7 cellular contexts compared by ENCODE assay signal in genomic region chr16:691242-691641, GRCh38. TPM values are rescaled to one million over a fixed set of nuclear protein-coding genes. Genes with fewer than 3 reads are reported as not detected.
DNase-seq lines count a peak whose midpoint lies in the region; ATAC-seq, FAIRE-seq and TF ChIP-seq lines count a peak whose summit lies in the region.
"Not testable (repeated sequence)": the region's sequence is repeated elsewhere in the genome, so short reads cannot be mapped to it uniquely, and the experiment has no call there.

No MANE protein-coding gene starts in this region.

- not testable (repeated sequence) for FAIRE-seq in HepG2 (lab: Jason Lieb, UNC)

- TF ChIP-seq POLR2A in HepG2 (IDR thresholded peaks at IDR 0.05; ENCODE audit: insufficient read depth in 1 of 2, low read depth in 2 of 2, low read length in 2 of 2) = not testable (repeated sequence)

- TF ChIP-seq RAD21 in HepG2 (CRISPR knock-in tag; IDR thresholded peaks at IDR 0.05) = not testable (repeated sequence)

- in situ Hi-C loops in HepG2 (cut with HindIII; ENCODE audit: extremely low pct_ligation_motif_present, low pct_unique_long_range_greater_than_20kb) = not testable (repeated sequence)

- not testable (repeated sequence) for H3K79me2 ChIP-seq in HepG2 (ENCODE audit: insufficient read depth, low read length)
- H3K79me2 ChIP-seq in neural progenitor cell (ENCODE audit: low read depth) = peaks cover 10% of the 10 kb centered on the region

- not testable (repeated sequence) for TF ChIP-seq EP300 in HepG2 (IDR thresholded peaks at IDR 0.05; ENCODE audit: low read depth in 2 of 2, low read length in 2 of 2); HepG2 (CRISPR knock-in tag; IDR thresholded peaks at IDR 0.05; ENCODE audit: borderline replicate concordance)

- H3K27me3 Mint-ChIP-seq in CD8-positive, alpha-beta memory T cell; activated CD4-positive, alpha-beta memory T cell treated with anti-CD3 and anti-CD28 coated beads, Interleukin-2, amount 10 ng/mL, durations not matched to agents 7 days and 5 days: not testable (repeated sequence)
- peaks cover 37% of the 10 kb centered on the region for H3K27me3 Mint-ChIP-seq in activated naive CD4-positive, alpha-beta T cell treated with anti-CD3 and anti-CD28 coated beads, Interleukin-2, amount 10 ng/mL, durations not matched to agents 7 days and 5 days
- H3K27me3 Mint-ChIP-seq in chondrocyte (ENCODE audit: low read depth) (peaks cover 20% of the 10 kb centered on the region), neural progenitor cell (ENCODE audit: insufficient read depth, low read depth) (peaks cover 32% of the 10 kb centered on the region)

- not testable (repeated sequence) for H4K20me1 ChIP-seq in HepG2 (ENCODE audit: insufficient read depth, low read length)
- H4K20me1 ChIP-seq in neural progenitor cell (ENCODE audit: low read depth) = peaks cover 13% of the 10 kb centered on the region

- intact Hi-C loops in HepG2 (cut with micrococcal nuclease; ENCODE audit: unreplicated experiment) = not testable (repeated sequence)

- H3K27ac Mint-ChIP-seq in CD8-positive, alpha-beta memory T cell = peak overlapping the region in 4 of 8 donors; percentile 79 to 95 (median 88)
- not testable (repeated sequence) for H3K27ac Mint-ChIP-seq in activated CD4-positive, alpha-beta memory T cell treated with anti-CD3 and anti-CD28 coated beads, Interleukin-2, amount 10 ng/mL, durations not matched to agents 7 days and 5 days; chondrocyte (ENCODE audit: unreplicated experiment); neural progenitor cell
- peak overlapping the region; percentile 88 for H3K27ac Mint-ChIP-seq in activated naive CD4-positive, alpha-beta T cell treated with anti-CD3 and anti-CD28 coated beads, Interleukin-2, amount 10 ng/mL, durations not matched to agents 7 days and 5 days

- H3K27me3 ChIP-seq in CD8-positive, alpha-beta memory T cell (ENCODE audit: insufficient read depth, low read length, poor library complexity, severe bottlenecking) = not testable (repeated sequence)
- H3K27me3 ChIP-seq in HepG2 (ENCODE audit: control insufficient read depth in 1 of 2, insufficient read depth in 2 of 2, low read length in 2 of 2) (peaks cover 7 to 29% of the 10 kb centered on the region in 2 experiments), neural progenitor cell (peaks cover 58% of the 10 kb centered on the region)

- peaks cover 0 to 11% (median 0%) of the 10 kb centered on the region in 3 donors for H3K36me3 Mint-ChIP-seq in CD8-positive, alpha-beta memory T cell
- peaks cover 11% of the 10 kb centered on the region for H3K36me3 Mint-ChIP-seq in activated CD4-positive, alpha-beta memory T cell treated with anti-CD3 and anti-CD28 coated beads, Interleukin-2, amount 10 ng/mL, durations not matched to agents 7 days and 5 days (ENCODE audit: low read depth)
- H3K36me3 Mint-ChIP-seq in activated naive CD4-positive, alpha-beta T cell treated with anti-CD3 and anti-CD28 coated beads, Interleukin-2, amount 10 ng/mL, durations not matched to agents 7 days and 5 days; chondrocyte (ENCODE audit: low read depth); neural progenitor cell: not testable (repeated sequence)

- not testable (repeated sequence) for H2AFZ ChIP-seq in HepG2 (ENCODE audit: low read length); neural progenitor cell (replicated peaks)

- not testable (repeated sequence) for H3K27ac ChIP-seq in CD8-positive, alpha-beta memory T cell (ENCODE audit: low read depth, low read length); HepG2 (ENCODE audit: extremely low read length, insufficient read depth, low read length); neural progenitor cell
- H3K27ac ChIP-seq in RWPE1 = peak overlapping the region; percentile 84; the same call in 1 of the 2 replicates

- H3K4me1 Mint-ChIP-seq in CD8-positive, alpha-beta memory T cell = peaks cover 26 to 45% (median 28%) of the 10 kb centered on the region in 3 donors
- peaks cover 41% of the 10 kb centered on the region for H3K4me1 Mint-ChIP-seq in activated CD4-positive, alpha-beta memory T cell treated with anti-CD3 and anti-CD28 coated beads, Interleukin-2, amount 10 ng/mL, durations not matched to agents 7 days and 5 days
- H3K4me1 Mint-ChIP-seq in activated naive CD4-positive, alpha-beta T cell treated with anti-CD3 and anti-CD28 coated beads, Interleukin-2, amount 10 ng/mL, durations not matched to agents 7 days and 5 days = peaks cover 36% of the 10 kb centered on the region
- H3K4me1 Mint-ChIP-seq in chondrocyte (ENCODE audit: low read depth) (peaks cover 19% of the 10 kb centered on the region), neural progenitor cell (peaks cover 16% of the 10 kb centered on the region)

- H3K4me2 ChIP-seq in HepG2 (ENCODE audit: low read depth, low read length); neural progenitor cell: not testable (repeated sequence)

- peak overlapping the region in 6 of 7 donors; percentile 57 to 96 (median 88) for H3K4me3 Mint-ChIP-seq in CD8-positive, alpha-beta memory T cell
- H3K4me3 Mint-ChIP-seq in activated CD4-positive, alpha-beta memory T cell treated with anti-CD3 and anti-CD28 coated beads, Interleukin-2, amount 10 ng/mL, durations not matched to agents 7 days and 5 days = peak overlapping the region; percentile 55
- peak overlapping the region; percentile 86 for H3K4me3 Mint-ChIP-seq in activated naive CD4-positive, alpha-beta T cell treated with anti-CD3 and anti-CD28 coated beads, Interleukin-2, amount 10 ng/mL, durations not matched to agents 7 days and 5 days
- H3K4me3 Mint-ChIP-seq in chondrocyte (ENCODE audit: unreplicated experiment) = peak overlapping the region; percentile 87
- peak overlapping the region; percentile 94 for H3K4me3 Mint-ChIP-seq in neural progenitor cell

- H3K9me3 ChIP-seq in CD8-positive, alpha-beta memory T cell (ENCODE audit: low read length); HepG2 (ENCODE audit: low read length); neural progenitor cell (ENCODE audit: low read depth): not testable (repeated sequence)

- WGBS in HepG2 (ENCODE audit: low lambda C conversion rate) = 88% methylated on average over 16 of the region's 16 CpGs

- not testable (repeated sequence) for DNase-seq in CD8-positive, alpha-beta memory T cell; RWPE1 (ENCODE audit: low spot score); activated CD4-positive, alpha-beta memory T cell treated with anti-CD3 and anti-CD28 coated beads, Interleukin-2, amount 10 ng/mL, durations not matched to agents 7 days and 5 days; activated naive CD4-positive, alpha-beta T cell treated with anti-CD3 and anti-CD28 coated beads, Interleukin-2, amount 10 ng/mL, durations not matched to agents 7 days and 5 days; chondrocyte (ENCODE audit: low spot score); HepG2 (ENCODE audit: low spot score); neural progenitor cell (ENCODE audit: low spot score)

- H3K36me3 ChIP-seq in CD8-positive, alpha-beta memory T cell (ENCODE audit: insufficient read depth, low read length); HepG2 (replicated peaks in 1 of 2; ENCODE audit: control insufficient read depth in 1 of 2, insufficient read depth in 2 of 2, low read length in 2 of 2); neural progenitor cell: not testable (repeated sequence)

- TF ChIP-seq CTCF in RWPE1 (conservative IDR thresholded peaks at IDR 0.05; ENCODE audit: low read depth); chondrocyte (IDR thresholded peaks at IDR 0.05); HepG2 (CRISPR knock-in tag; IDR thresholded peaks at IDR 0.05); neural progenitor cell (IDR thresholded peaks at IDR 0.05): not testable (repeated sequence)

- not testable (repeated sequence) for ATAC-seq in HepG2

- H3F3A ChIP-seq in neural progenitor cell (ENCODE audit: low read depth) = peaks cover 32% of the 10 kb centered on the region

- BruUV-seq in HepG2 (replicated peaks; lab: Mats Ljungman, UMichigan) = not testable (repeated sequence)

- POLR2A ChIA-PET in CD8-positive, alpha-beta memory T cell (lab: Charles Lee) = interaction anchor here (2.0 kb wide), 1 partner anchor 30 kb away, joined by 12 read pairs; the partner anchor contains the start of gene ANTKMT
- POLR2A ChIA-PET in RWPE1 (lab: Yijun Ruan, JAX; ENCODE audit: low non-redundant PET); HepG2 (lab: Yijun Ruan, JAX): not testable (repeated sequence)
- POLR2A ChIA-PET in activated CD4-positive, alpha-beta memory T cell treated with anti-CD3 and anti-CD28 coated beads, Interleukin-2, amount 10 ng/mL, durations not matched to agents 7 days and 5 days (lab: Charles Lee) = interaction anchor here (1.1 to 3.3 kb wide), 4 partner anchors 11 to 41 kb away, joined by 3 to 35 read pairs (median 13); partner anchors contain the start of genes CCDC78, RHBDL1, STUB1 and WDR90

- not testable (repeated sequence) for H3K9ac ChIP-seq in HepG2 (ENCODE audit: insufficient read depth, low read depth, low read length); neural progenitor cell

- H3K9me3 Mint-ChIP-seq in CD8-positive, alpha-beta memory T cell; activated CD4-positive, alpha-beta memory T cell treated with anti-CD3 and anti-CD28 coated beads, Interleukin-2, amount 10 ng/mL, durations not matched to agents 7 days and 5 days; activated naive CD4-positive, alpha-beta T cell treated with anti-CD3 and anti-CD28 coated beads, Interleukin-2, amount 10 ng/mL, durations not matched to agents 7 days and 5 days; chondrocyte (ENCODE audit: low read depth); neural progenitor cell: not testable (repeated sequence)

- H3K4me1 ChIP-seq in CD8-positive, alpha-beta memory T cell (ENCODE audit: insufficient read depth, low read length) = peaks cover 26% of the 10 kb centered on the region
- peaks cover 26% of the 10 kb centered on the region for H3K4me1 ChIP-seq in HepG2 (ENCODE audit: insufficient read depth, low read length)
- not testable (repeated sequence) for H3K4me1 ChIP-seq in neural progenitor cell

- CTCF ChIA-PET in CD8-positive, alpha-beta memory T cell (lab: Charles Lee); activated CD4-positive, alpha-beta memory T cell treated with anti-CD3 and anti-CD28 coated beads, Interleukin-2, amount 10 ng/mL, durations not matched to agents 7 days and 5 days (lab: Charles Lee); activated naive CD4-positive, alpha-beta T cell treated with anti-CD3 and anti-CD28 coated beads, Interleukin-2, amount 10 ng/mL, durations not matched to agents 7 days and 5 days (lab: Charles Lee); HepG2 (lab: Yijun Ruan, JAX; ENCODE audit: low intra/inter-chr PET ratio, low total read pairs): not testable (repeated sequence)
- CTCF ChIA-PET in RWPE1 (lab: Yijun Ruan, JAX) = interaction anchor here (0.7 kb wide), 1 partner anchor 20 kb away, joined by 3 read pairs; no protein-coding TSS in a partner anchor

- H3K4me3 ChIP-seq in CD8-positive, alpha-beta memory T cell (ENCODE audit: low read length); HepG2 (replicated peaks in 1 of 3; ENCODE audit: insufficient read depth in 1 of 3, low read depth in 2 of 3, low read length in 3 of 3); neural progenitor cell: not testable (repeated sequence)

RNA-seq across cellular contexts. Expression of gene WDR24, which starts 1.0 kb away (rescaled TPM):
- total RNA-seq in CD8-positive, alpha-beta memory T cell = 10 to 100 TPM; 23.9 to 25.2 TPM
- polyA plus RNA-seq in CD8-positive, alpha-beta memory T cell = 15.4 TPM
- 10 to 100 TPM; 18.1 to 18.7 TPM for total RNA-seq in activated CD4-positive, alpha-beta memory T cell treated with anti-CD3 and anti-CD28 coated beads, Interleukin-2, amount 10 ng/mL, durations not matched to agents 7 days and 5 days
- total RNA-seq in chondrocyte (12.6 to 17.7 TPM (median 13.7 TPM) in 3 replicates), HepG2 (2016; rRNA removed; fragmentation: Illumina TruSeq; extraction: Trizol) (1.4 and 3.8 TPM in 2 replicates), neural progenitor cell (ENCODE audit: low replicate concordance) (3.5 and 12.5 TPM in 2 replicates)
- 0.35 and 0.40 TPM in 2 replicates for total RNA-seq in HepG2 (2016; cell fraction: cytosol; rRNA removed; fragmentation: Illumina TruSeq; extraction: Trizol; ENCODE audit: low read depth)
- total RNA-seq in HepG2 (2016; cell fraction: insoluble cytoplasmic fraction; rRNA removed; fragmentation: Illumina TruSeq; extraction: Trizol) = 1.2 and 4.3 TPM in 2 replicates
- total RNA-seq in HepG2 (2016; cell fraction: membrane; rRNA removed; fragmentation: Illumina TruSeq; extraction: Trizol) = 0.83 and 1.7 TPM in 2 replicates
- total RNA-seq in HepG2 (2016; cell fraction: nucleus; rRNA removed; fragmentation: Illumina TruSeq; extraction: Trizol) = 6.4 and 7.9 TPM in 2 replicates
- 4.5 and 8.3 TPM in 2 replicates for polyA plus RNA-seq in HepG2 (2011; rRNA removed)
- polyA plus RNA-seq in HepG2 (2011; cell fraction: cytosol; rRNA removed) = 1.3 and 1.9 TPM in 2 replicates
- polyA plus RNA-seq in HepG2 (2011; cell fraction: nucleus; rRNA removed) = 117 and 130 TPM in 2 replicates
- polyA plus RNA-seq in HepG2 (2012) = 4.1 and 6.2 TPM in 2 replicates
- 0.34 and 0.43 TPM in 2 replicates for polyA plus RNA-seq in HepG2 (2016; cell fraction: cytosol; fragmentation: Illumina TruSeq; extraction: Trizol; ENCODE audit: low read depth)
- polyA plus RNA-seq in HepG2 (2016; cell fraction: insoluble cytoplasmic fraction; fragmentation: Illumina TruSeq; extraction: Trizol; ENCODE audit: low read depth) = 0.93 and 2.0 TPM in 2 replicates
- 0.53 and 0.66 TPM in 2 replicates for polyA plus RNA-seq in HepG2 (2016; cell fraction: membrane; fragmentation: Illumina TruSeq; extraction: Trizol; ENCODE audit: low read depth)
- polyA plus RNA-seq in HepG2 (2016; cell fraction: nucleus; fragmentation: Illumina TruSeq; extraction: Trizol; ENCODE audit: insufficient read depth, low read depth) = 17.5 and 18.7 TPM in 2 replicates
- polyA minus RNA-seq in HepG2 (2011; rRNA and poly(A)+ RNA removed; ENCODE audit: low replicate concordance) = 9.5 and 10.1 TPM in 2 replicates
- polyA minus RNA-seq in HepG2 (2011; cell fraction: cytosol; rRNA and poly(A)+ RNA removed) = 1.4 and 1.5 TPM in 2 replicates
- polyA minus RNA-seq in HepG2 (2011; cell fraction: nucleus; rRNA and poly(A)+ RNA removed) = 13.9 and 15.6 TPM in 2 replicates

RNA-seq across cellular contexts. Expression of gene JMJD8, which starts 7.1 kb away (rescaled TPM):
- total RNA-seq in CD8-positive, alpha-beta memory T cell = 10 to 100 TPM; 53.0 to 55.9 TPM
- 56.6 TPM for polyA plus RNA-seq in CD8-positive, alpha-beta memory T cell
- total RNA-seq in activated CD4-positive, alpha-beta memory T cell treated with anti-CD3 and anti-CD28 coated beads, Interleukin-2, amount 10 ng/mL, durations not matched to agents 7 days and 5 days = 10 to 100 TPM; 27.1 to 27.2 TPM
- total RNA-seq in chondrocyte (38.8 to 56.5 TPM (median 39.2 TPM) in 3 replicates), HepG2 (2016; rRNA removed; fragmentation: Illumina TruSeq; extraction: Trizol) (0.55 and 2.6 TPM in 2 replicates), neural progenitor cell (ENCODE audit: low replicate concordance) (32.1 and 54.8 TPM in 2 replicates)
- 0.40 and 0.88 TPM in 2 replicates for total RNA-seq in HepG2 (2016; cell fraction: cytosol; rRNA removed; fragmentation: Illumina TruSeq; extraction: Trizol; ENCODE audit: low read depth)
- 0.77 and 3.8 TPM in 2 replicates for total RNA-seq in HepG2 (2016; cell fraction: insoluble cytoplasmic fraction; rRNA removed; fragmentation: Illumina TruSeq; extraction: Trizol)
- 1.2 and 1.4 TPM in 2 replicates for total RNA-seq in HepG2 (2016; cell fraction: membrane; rRNA removed; fragmentation: Illumina TruSeq; extraction: Trizol)
- total RNA-seq in HepG2 (2016; cell fraction: nucleus; rRNA removed; fragmentation: Illumina TruSeq; extraction: Trizol) = 5.1 and 7.1 TPM in 2 replicates
- 11.8 and 17.3 TPM in 2 replicates for polyA plus RNA-seq in HepG2 (2011; rRNA removed)
- polyA plus RNA-seq in HepG2 (2011; cell fraction: cytosol; rRNA removed) = 4.0 and 8.1 TPM in 2 replicates
- 157 and 173 TPM in 2 replicates for polyA plus RNA-seq in HepG2 (2011; cell fraction: nucleus; rRNA removed)
- polyA plus RNA-seq in HepG2 (2012) = 6.9 and 9.3 TPM in 2 replicates
- polyA plus RNA-seq in HepG2 (2016; cell fraction: cytosol; fragmentation: Illumina TruSeq; extraction: Trizol; ENCODE audit: low read depth) = 0.87 and 1.2 TPM in 2 replicates
- polyA plus RNA-seq in HepG2 (2016; cell fraction: insoluble cytoplasmic fraction; fragmentation: Illumina TruSeq; extraction: Trizol; ENCODE audit: low read depth) = 1.8 and 2.0 TPM in 2 replicates
- polyA plus RNA-seq in HepG2 (2016; cell fraction: membrane; fragmentation: Illumina TruSeq; extraction: Trizol; ENCODE audit: low read depth) = 1.7 TPM in 2 replicates
- 33.6 and 33.9 TPM in 2 replicates for polyA plus RNA-seq in HepG2 (2016; cell fraction: nucleus; fragmentation: Illumina TruSeq; extraction: Trizol; ENCODE audit: insufficient read depth, low read depth)
- polyA minus RNA-seq in HepG2 (2011; rRNA and poly(A)+ RNA removed; ENCODE audit: low replicate concordance) = 2.1 and 48.1 TPM in 2 replicates
- 1.9 and 3.5 TPM in 2 replicates for polyA minus RNA-seq in HepG2 (2011; cell fraction: cytosol; rRNA and poly(A)+ RNA removed)
- 6.3 and 7.6 TPM in 2 replicates for polyA minus RNA-seq in HepG2 (2011; cell fraction: nucleus; rRNA and poly(A)+ RNA removed)

RNA-seq across cellular contexts. Expression of gene STUB1, which starts 11.0 kb away (rescaled TPM):
- 100 to 1,000 TPM; 111 to 124 TPM for total RNA-seq in CD8-positive, alpha-beta memory T cell
- polyA plus RNA-seq in CD8-positive, alpha-beta memory T cell = 161 TPM
- 10 to 100 TPM; 63.9 to 78.3 TPM for total RNA-seq in activated CD4-positive, alpha-beta memory T cell treated with anti-CD3 and anti-CD28 coated beads, Interleukin-2, amount 10 ng/mL, durations not matched to agents 7 days and 5 days
- total RNA-seq in chondrocyte (89.7 to 139 TPM (median 96.1 TPM) in 3 replicates), HepG2 (2016; rRNA removed; fragmentation: Illumina TruSeq; extraction: Trizol) (78.2 and 79.9 TPM in 2 replicates), neural progenitor cell (ENCODE audit: low replicate concordance) (27.0 and 79.5 TPM in 2 replicates)
- 125 and 168 TPM in 2 replicates for total RNA-seq in HepG2 (2016; cell fraction: cytosol; rRNA removed; fragmentation: Illumina TruSeq; extraction: Trizol; ENCODE audit: low read depth)
- 64.5 and 82.1 TPM in 2 replicates for total RNA-seq in HepG2 (2016; cell fraction: insoluble cytoplasmic fraction; rRNA removed; fragmentation: Illumina TruSeq; extraction: Trizol)
- 131 and 166 TPM in 2 replicates for total RNA-seq in HepG2 (2016; cell fraction: membrane; rRNA removed; fragmentation: Illumina TruSeq; extraction: Trizol)
- 43.4 and 46.1 TPM in 2 replicates for total RNA-seq in HepG2 (2016; cell fraction: nucleus; rRNA removed; fragmentation: Illumina TruSeq; extraction: Trizol)
- polyA plus RNA-seq in HepG2 (2011; rRNA removed) = 52.9 and 59.6 TPM in 2 replicates
- 46.6 and 58.6 TPM in 2 replicates for polyA plus RNA-seq in HepG2 (2011; cell fraction: cytosol; rRNA removed)
- 79.7 and 81.3 TPM in 2 replicates for polyA plus RNA-seq in HepG2 (2011; cell fraction: nucleus; rRNA removed)
- polyA plus RNA-seq in HepG2 (2012) = 27.7 and 37.3 TPM in 2 replicates
- 114 and 130 TPM in 2 replicates for polyA plus RNA-seq in HepG2 (2016; cell fraction: cytosol; fragmentation: Illumina TruSeq; extraction: Trizol; ENCODE audit: low read depth)
- 75.6 and 85.1 TPM in 2 replicates for polyA plus RNA-seq in HepG2 (2016; cell fraction: insoluble cytoplasmic fraction; fragmentation: Illumina TruSeq; extraction: Trizol; ENCODE audit: low read depth)
- polyA plus RNA-seq in HepG2 (2016; cell fraction: membrane; fragmentation: Illumina TruSeq; extraction: Trizol; ENCODE audit: low read depth) = 124 and 138 TPM in 2 replicates
- polyA plus RNA-seq in HepG2 (2016; cell fraction: nucleus; fragmentation: Illumina TruSeq; extraction: Trizol; ENCODE audit: insufficient read depth, low read depth) = 73.2 and 92.9 TPM in 2 replicates
- polyA minus RNA-seq in HepG2 (2011; rRNA and poly(A)+ RNA removed; ENCODE audit: low replicate concordance) = 32.3 and 38.9 TPM in 2 replicates
- 6.7 and 10.7 TPM in 2 replicates for polyA minus RNA-seq in HepG2 (2011; cell fraction: cytosol; rRNA and poly(A)+ RNA removed)
- polyA minus RNA-seq in HepG2 (2011; cell fraction: nucleus; rRNA and poly(A)+ RNA removed) = 18.6 and 20.1 TPM in 2 replicates

RNA-seq across cellular contexts. Expression of gene FBXL16, which starts 14.4 kb away (rescaled TPM):
- 10 to 100 TPM in 1 of 2 experiments, 1 to 10 TPM in 1; 7.6 to 11.1 TPM for total RNA-seq in CD8-positive, alpha-beta memory T cell
- polyA plus RNA-seq in CD8-positive, alpha-beta memory T cell = 16.9 TPM
- total RNA-seq in activated CD4-positive, alpha-beta memory T cell treated with anti-CD3 and anti-CD28 coated beads, Interleukin-2, amount 10 ng/mL, durations not matched to agents 7 days and 5 days = 10 to 100 TPM; 30.9 to 34.6 TPM
- total RNA-seq in chondrocyte = 0.53 to 0.87 TPM (median 0.82 TPM) in 3 replicates
- 0.20 and 0.22 TPM in 2 replicates for total RNA-seq in HepG2 (2016; rRNA removed; fragmentation: Illumina TruSeq; extraction: Trizol)
- total RNA-seq in HepG2 (2016; cell fraction: cytosol; rRNA removed; fragmentation: Illumina TruSeq; extraction: Trizol; ENCODE audit: low read depth) = 0.10 TPM in 1 of 2 replicates, not detected in the other
- 0.19 TPM in 1 of 2 replicates, not detected in the other for total RNA-seq in HepG2 (2016; cell fraction: insoluble cytoplasmic fraction; rRNA removed; fragmentation: Illumina TruSeq; extraction: Trizol)
- total RNA-seq in HepG2 (2016; cell fraction: membrane; rRNA removed; fragmentation: Illumina TruSeq; extraction: Trizol) = 0.10 and 0.22 TPM in 2 replicates
- 0.19 TPM in 1 of 2 replicates, not detected in the other for total RNA-seq in HepG2 (2016; cell fraction: nucleus; rRNA removed; fragmentation: Illumina TruSeq; extraction: Trizol)
- polyA plus RNA-seq in HepG2 (2011; rRNA removed) = 2.0 and 2.2 TPM in 2 replicates
- polyA plus RNA-seq in HepG2 (2011; cell fraction: cytosol; rRNA removed) = 1.6 and 3.1 TPM in 2 replicates
- 4.4 and 5.3 TPM in 2 replicates for polyA plus RNA-seq in HepG2 (2011; cell fraction: nucleus; rRNA removed)
- polyA plus RNA-seq in HepG2 (2012) = 2.8 and 5.8 TPM in 2 replicates
- polyA plus RNA-seq in HepG2 (2016; cell fraction: cytosol; fragmentation: Illumina TruSeq; extraction: Trizol; ENCODE audit: low read depth) = 0.14 and 2.9 TPM in 2 replicates
- 0.45 and 0.64 TPM in 2 replicates for polyA plus RNA-seq in HepG2 (2016; cell fraction: insoluble cytoplasmic fraction; fragmentation: Illumina TruSeq; extraction: Trizol; ENCODE audit: low read depth)
- polyA plus RNA-seq in HepG2 (2016; cell fraction: membrane; fragmentation: Illumina TruSeq; extraction: Trizol; ENCODE audit: low read depth) = 0.38 and 0.42 TPM in 2 replicates
- 0.35 and 0.36 TPM in 2 replicates for polyA plus RNA-seq in HepG2 (2016; cell fraction: nucleus; fragmentation: Illumina TruSeq; extraction: Trizol; ENCODE audit: insufficient read depth, low read depth)
- 4.1 and 8.8 TPM in 2 replicates for polyA minus RNA-seq in HepG2 (2011; rRNA and poly(A)+ RNA removed; ENCODE audit: low replicate concordance)
- 1.8 and 2.7 TPM in 2 replicates for polyA minus RNA-seq in HepG2 (2011; cell fraction: cytosol; rRNA and poly(A)+ RNA removed)
- 0.52 and 0.99 TPM in 2 replicates for polyA minus RNA-seq in HepG2 (2011; cell fraction: nucleus; rRNA and poly(A)+ RNA removed)
- 0.13 and 0.65 TPM in 2 replicates for total RNA-seq in neural progenitor cell (ENCODE audit: low replicate concordance)

RNA-seq across cellular contexts. Expression of gene RHBDL1, which starts 15.8 kb away (rescaled TPM):
- total RNA-seq in CD8-positive, alpha-beta memory T cell = under 1 TPM; 0.33 to 0.44 TPM
- polyA plus RNA-seq in CD8-positive, alpha-beta memory T cell = 0.29 TPM
- total RNA-seq in activated CD4-positive, alpha-beta memory T cell treated with anti-CD3 and anti-CD28 coated beads, Interleukin-2, amount 10 ng/mL, durations not matched to agents 7 days and 5 days = 1 to 10 TPM; 1.5 TPM
- total RNA-seq in chondrocyte = 1.9 to 3.5 TPM (median 3.0 TPM) in 3 replicates
- 0.87 and 1.8 TPM in 2 replicates for total RNA-seq in HepG2 (2016; rRNA removed; fragmentation: Illumina TruSeq; extraction: Trizol)
- total RNA-seq in HepG2 (2016; cell fraction: cytosol; rRNA removed; fragmentation: Illumina TruSeq; extraction: Trizol; ENCODE audit: low read depth) = 0.79 and 0.81 TPM in 2 replicates
- 0.74 and 2.3 TPM in 2 replicates for total RNA-seq in HepG2 (2016; cell fraction: insoluble cytoplasmic fraction; rRNA removed; fragmentation: Illumina TruSeq; extraction: Trizol)
- 0.45 and 1.1 TPM in 2 replicates for total RNA-seq in HepG2 (2016; cell fraction: membrane; rRNA removed; fragmentation: Illumina TruSeq; extraction: Trizol)
- total RNA-seq in HepG2 (2016; cell fraction: nucleus; rRNA removed; fragmentation: Illumina TruSeq; extraction: Trizol) = 2.0 and 3.2 TPM in 2 replicates
- polyA plus RNA-seq in HepG2 (2011; rRNA removed) = 3.8 and 5.3 TPM in 2 replicates
- 1.8 and 3.5 TPM in 2 replicates for polyA plus RNA-seq in HepG2 (2011; cell fraction: cytosol; rRNA removed)
- polyA plus RNA-seq in HepG2 (2011; cell fraction: nucleus; rRNA removed) = 77.4 and 90.6 TPM in 2 replicates
- 1.8 and 3.6 TPM in 2 replicates for polyA plus RNA-seq in HepG2 (2012)
- 0.59 and 0.78 TPM in 2 replicates for polyA plus RNA-seq in HepG2 (2016; cell fraction: cytosol; fragmentation: Illumina TruSeq; extraction: Trizol; ENCODE audit: low read depth)
- 0.68 and 0.70 TPM in 2 replicates for polyA plus RNA-seq in HepG2 (2016; cell fraction: insoluble cytoplasmic fraction; fragmentation: Illumina TruSeq; extraction: Trizol; ENCODE audit: low read depth)
- 0.38 and 0.56 TPM in 2 replicates for polyA plus RNA-seq in HepG2 (2016; cell fraction: membrane; fragmentation: Illumina TruSeq; extraction: Trizol; ENCODE audit: low read depth)
- 6.7 and 9.7 TPM in 2 replicates for polyA plus RNA-seq in HepG2 (2016; cell fraction: nucleus; fragmentation: Illumina TruSeq; extraction: Trizol; ENCODE audit: insufficient read depth, low read depth)
- 1.4 and 3.1 TPM in 2 replicates for polyA minus RNA-seq in HepG2 (2011; rRNA and poly(A)+ RNA removed; ENCODE audit: low replicate concordance)
- 0.70 and 0.99 TPM in 2 replicates for polyA minus RNA-seq in HepG2 (2011; cell fraction: cytosol; rRNA and poly(A)+ RNA removed)
- 3.9 and 4.6 TPM in 2 replicates for polyA minus RNA-seq in HepG2 (2011; cell fraction: nucleus; rRNA and poly(A)+ RNA removed)
- 0.28 and 5.3 TPM in 2 replicates for total RNA-seq in neural progenitor cell (ENCODE audit: low replicate concordance)
